ENCODE assay signal across 8 cellular contexts in genomic region chr13:25967144-25967543, GRCh38.
"Had no signal": no experiment of that assay in that cellular context is flagged by ENCODE, and none has a peak within 500 bp of the region (broad histone marks: within the 10 kb centered on the region; RNA-seq: fewer than 3 reads in every experiment).

No MANE protein-coding gene starts in this region.

- H2AFZ ChIP-seq: GM23338 had no signal

- DNase-seq: H9, HCEC 1CT, IMR-90 had no signal

- H3K4me3 Mint-ChIP-seq: GM23338, H9 had no signal

- H3K4me3 ChIP-seq: GM23338, K562 had no signal

- H3K4me2 ChIP-seq: GM23338 had no signal

- FAIRE-seq: H1, H54, HTR-8/SVneo, K562 had no signal

- H3K9me3 Mint-ChIP-seq: GM23338, H9 had no signal

- ATAC-seq: K562 had no signal

- H3K27ac Mint-ChIP-seq: GM23338, H9 had no signal
